Comparison of ENCODE assay signal across 10 cellular contexts in the genomic region with DNA sequence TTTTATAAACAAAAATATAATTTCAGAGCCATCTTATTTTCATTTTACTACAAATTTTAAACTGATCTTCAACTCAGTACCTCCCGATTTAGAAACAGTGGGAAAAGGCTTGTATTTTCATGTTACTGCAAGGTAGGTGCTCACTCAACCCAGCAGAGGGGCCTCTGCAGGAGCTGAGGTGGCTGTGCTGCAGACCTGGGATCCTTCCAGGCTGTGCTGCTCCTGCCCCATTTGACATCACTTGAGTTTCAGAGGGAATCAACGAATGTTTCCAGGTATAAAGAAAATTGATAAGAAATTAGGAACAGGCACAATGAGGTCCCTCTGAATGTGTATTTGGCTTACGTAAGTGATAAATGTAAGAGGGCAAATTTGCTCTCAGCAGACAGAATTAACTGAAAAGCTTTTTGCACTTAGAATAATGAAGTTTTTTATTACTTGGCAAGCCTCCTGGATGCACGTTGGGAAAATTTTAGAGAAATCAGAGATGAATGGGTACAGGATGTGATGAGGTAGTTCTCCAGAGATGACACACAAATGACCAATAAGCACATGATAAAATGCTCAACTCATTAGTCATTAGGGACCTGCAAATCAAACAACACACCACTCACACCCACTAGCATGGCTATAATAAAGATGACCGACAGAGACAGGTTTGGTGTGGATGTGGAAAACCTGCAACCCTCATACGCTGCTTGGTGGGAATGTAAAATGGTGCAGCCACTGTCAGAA.
DNase-seq lines count a peak whose midpoint lies in the region; ATAC-seq lines count a peak whose summit lies in the region.
"Had no signal": no experiment of that assay in that cellular context is flagged by ENCODE, and none has a peak within 500 bp of the region (broad histone marks: within the 10 kb centered on the region; RNA-seq: fewer than 3 reads in every experiment).

No MANE protein-coding gene starts in this region.

- H3K4me3 ChIP-seq in skeletal muscle cell (ENCODE audit: low read depth, low read length), result no peak overlapping the region
- H3K4me3 ChIP-seq: spleen had no signal

- peak; percentile 61 for ATAC-seq in esophagus mucosa
- no peak for ATAC-seq in HG03460 (IDR thresholded peaks at IDR 0.05; ENCODE audit: unreplicated experiment)
- ATAC-seq in HG03342 (IDR thresholded peaks at IDR 0.05; ENCODE audit: unreplicated experiment), result no peak

- DNase-seq in GM04504 (ENCODE audit: low read depth), result peak; percentile 55
- DNase-seq in RPMI7951 (ENCODE audit: low read depth), result peak; percentile 83
- peak; percentile 56 for DNase-seq in skeletal muscle cell (ENCODE audit: low read depth)
- DNase-seq in HuH-7 (ENCODE audit: low spot score), result no peak
- DNase-seq: activated CD8-positive, alpha-beta memory T cell treated with anti-CD3 and anti-CD28 coated beads, Interleukin-2, amount 50 U/mL, for 48 hours; nephron progenitor cell; spleen had no signal
